ENCODE assay signal across 10 cellular contexts in the genomic region with DNA sequence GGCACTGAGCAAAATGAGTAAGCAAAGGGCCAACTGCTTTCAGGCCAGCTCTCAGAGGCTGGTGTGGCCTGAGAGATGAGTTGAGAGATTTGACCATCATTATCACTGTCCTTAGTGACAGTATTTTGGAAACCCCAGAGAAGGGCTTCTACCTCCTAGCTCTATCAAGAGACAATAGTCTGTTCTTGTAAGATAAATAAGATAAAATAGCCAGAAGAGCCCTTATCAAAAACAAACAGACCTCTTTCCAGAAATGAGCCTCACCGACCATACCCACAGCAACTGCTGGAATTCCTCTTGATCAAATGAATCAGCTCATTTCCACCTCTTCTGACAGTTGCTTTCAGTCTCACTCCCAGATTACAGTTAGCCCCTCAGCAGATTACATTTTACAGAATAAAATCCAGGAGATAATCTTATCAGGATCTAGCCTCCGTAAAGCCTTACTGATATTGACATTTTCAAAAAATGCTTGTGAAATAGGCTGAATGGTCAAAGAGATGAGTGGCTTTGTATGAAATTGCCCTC. TPM values are rescaled to one million over a fixed set of nuclear protein-coding genes. Genes with fewer than 3 reads are reported as not detected.
DNase-seq lines count a peak whose midpoint lies in the region; ATAC-seq and TF ChIP-seq lines count a peak whose summit lies in the region.
"Had no signal": no experiment of that assay in that cellular context is flagged by ENCODE, and none has a peak within 500 bp of the region (broad histone marks: within the 10 kb centered on the region; RNA-seq: fewer than 3 reads in every experiment).

No MANE protein-coding gene starts in this region.

- H3K4me3 Mint-ChIP-seq in nephron progenitor cell, result no peak overlapping the region

- H3K9me3 Mint-ChIP-seq in nephron progenitor cell, result no peaks in the 10 kb centered on the region

- TF ChIP-seq POLR2A in esophagus muscularis mucosa (IDR thresholded peaks at IDR 0.05; ENCODE audit: low read depth), result no peak

- no peaks in the 10 kb centered on the region for H3K9me3 ChIP-seq in esophagus muscularis mucosa
- H3K9me3 ChIP-seq: upper lobe of right lung had no signal

- no peak for TF ChIP-seq EP300 in esophagus muscularis mucosa (IDR thresholded peaks at IDR 0.05)

- H3K36me3 Mint-ChIP-seq in nephron progenitor cell (ENCODE audit: low read depth), result no peaks in the 10 kb centered on the region

- no peaks in the 10 kb centered on the region for H3K36me3 ChIP-seq in esophagus muscularis mucosa
- H3K36me3 ChIP-seq: upper lobe of right lung had no signal

- H3K4me1 ChIP-seq in esophagus muscularis mucosa, result no peaks in the 10 kb centered on the region
- H3K4me1 ChIP-seq: upper lobe of right lung had no signal

- H3K27me3 ChIP-seq in esophagus muscularis mucosa, result peaks cover 0 to 9% (median 0%) of the 10 kb centered on the region in 4 donors

- H3K27ac Mint-ChIP-seq in nephron progenitor cell, result no peak overlapping the region

- DNase-seq in esophagus muscularis mucosa (ENCODE audit: extremely low spot score), result peak; percentile 39
- no peak for DNase-seq in globus pallidus (ENCODE audit: low spot score)
- no peak for DNase-seq in nephron progenitor cell
- no peak for DNase-seq in RKO (ENCODE audit: low spot score)
- DNase-seq in nucleus accumbens (lab: John Stamatoyannopoulos, UW), result no peak
- DNase-seq: upper lobe of right lung had no signal

- WGBS in esophagus muscularis mucosa, result 71% methylated on average over 2 of the region's 2 CpGs

- peaks cover 5% of the 10 kb centered on the region for H3K4me1 Mint-ChIP-seq in nephron progenitor cell

- no peak overlapping the region for H3K27ac ChIP-seq in esophagus muscularis mucosa (replicated peaks in 1 of 4)

- ATAC-seq in GM18502 (IDR thresholded peaks at IDR 0.05; ENCODE audit: poor library complexity, unreplicated experiment), result peak; percentile 65
- peak; percentile 46 for ATAC-seq in GM21390 (IDR thresholded peaks at IDR 0.05; ENCODE audit: unreplicated experiment)
- peak; percentile 40 for ATAC-seq in HG03469 (IDR thresholded peaks at IDR 0.05; ENCODE audit: unreplicated experiment)
- ATAC-seq: upper lobe of right lung had no signal

- no peak overlapping the region for H3K4me3 ChIP-seq in esophagus muscularis mucosa
- H3K4me3 ChIP-seq: upper lobe of right lung had no signal

- intact Hi-C loops in esophagus muscularis mucosa (cut with DNase I), result no loop called here

- peaks cover 8% of the 10 kb centered on the region for H3K27me3 Mint-ChIP-seq in nephron progenitor cell (ENCODE audit: low read depth, poor library complexity)

- TF ChIP-seq CTCF in esophagus muscularis mucosa (IDR thresholded peaks at IDR 0.05) (no peak), nephron progenitor cell (IDR thresholded peaks at IDR 0.05) (no peak)

RNA-seq across cellular contexts. Expression of a gene that starts 4.5 kb away (rescaled TPM):
- 1 to 10 TPM in 3 of 4 donors, under 1 TPM in 1; 0.39 to 7.0 (median 3.5) TPM for total RNA-seq in esophagus muscularis mucosa
- total RNA-seq: myocyte had no signal
